ENCODE assay signal across 1 cellular context in genomic region chr15:99844150-99844549, GRCh38.
TF ChIP-seq lines count a peak whose summit lies in the region.

No MANE protein-coding gene starts in this region.

TF ChIP-seq in GM12878, 131 proteins besides CTCF, POLR2A, EP300 and RAD21:
- TF ChIP-seq REST (IDR thresholded peaks at IDR 0.05; ENCODE audit: low read depth, low read length) = peak; percentile 69; the same call in 1 of the 2 replicates
- no peak for TF ChIP-seq ZNF622 (IDR thresholded peaks at IDR 0.05)
